Comparison of ENCODE assay signal across 8 cellular contexts in genomic region chr1:144412068-144412471, GRCh38. TPM values are rescaled to one million over a fixed set of nuclear protein-coding genes. Genes with fewer than 3 reads are reported as not detected.
DNase-seq lines count a peak whose midpoint lies in the region; ATAC-seq and TF ChIP-seq lines count a peak whose summit lies in the region.
"Not testable (repeated sequence)": the region's sequence is repeated elsewhere in the genome, so short reads cannot be mapped to it uniquely, and the experiment has no call there.

No MANE protein-coding gene starts in this region.

- TF ChIP-seq CTCF in AG10803 (conservative IDR thresholded peaks at IDR 0.05; ENCODE audit: low read length); right lobe of liver (IDR thresholded peaks at IDR 0.05): not testable (repeated sequence)

- not testable (repeated sequence) for H3K27ac ChIP-seq in right lobe of liver

- H3K9me3 ChIP-seq in right lobe of liver: not testable (repeated sequence)

- WGBS in right lobe of liver (ENCODE audit: insufficient coverage, low coverage, low lambda C conversion rate, missing lambda C conversion rate): 4% methylated on average over 13 of the region's 23 CpGs

- TF ChIP-seq POLR2A in right lobe of liver (IDR thresholded peaks at IDR 0.05): not testable (repeated sequence)

- H3K4me1 ChIP-seq in right lobe of liver: not testable (repeated sequence)

- not testable (repeated sequence) for H3K36me3 ChIP-seq in right lobe of liver

- DNase-seq in AG10803 (ENCODE audit: low read depth) (peak; percentile 81), HS-27A (ENCODE audit: low read depth) (peak; percentile 3), NOMO-1 treated with DMSO at 0.1 percent for 48 hours (lab: John Stamatoyannopoulos, UW; ENCODE audit: unreplicated experiment) (peak; percentile 70), dedifferentiated amniotic fluid mesenchymal stem cell (ENCODE audit: extremely low spot score) (peak; percentile 18), right lobe of liver (peak; percentile 77 to 80 (median 80))
- peak; percentile 49 to 54 for DNase-seq in activated CD8-positive, alpha-beta memory T cell treated with anti-CD3 and anti-CD28 coated beads for 1 hour (ENCODE audit: extremely low read depth in 1 of 2, low read depth in 1 of 2)
- peak; percentile 39 to 61 for DNase-seq in stimulated activated CD4-positive, alpha-beta T cell treated with anti-CD3 and anti-CD28 coated beads, Interleukin-1b, Interleukin-23, amount 100 ng/mL, for 1 hour (ENCODE audit: low read depth in 2 of 2)

- intact Hi-C loops in right lobe of liver (cut with DNase I): not testable (repeated sequence)

- ATAC-seq in GM21381 (IDR thresholded peaks at IDR 0.05; ENCODE audit: unreplicated experiment) (peak; percentile 60), right lobe of liver (peak; percentile 84 to 91 (median 87))

- not testable (repeated sequence) for H3K27me3 ChIP-seq in right lobe of liver

- H3K4me3 ChIP-seq in AG10803 (ENCODE audit: low read length): peak overlapping the region; percentile 70
- H3K4me3 ChIP-seq in right lobe of liver: not testable (repeated sequence)

RNA-seq across cellular contexts. Expression of gene PPIAL4E, which starts 38.6 kb away (rescaled TPM):
- not detected for total RNA-seq in right lobe of liver

RNA-seq across cellular contexts. Expression of gene NBPF15, which starts 49.4 kb away (rescaled TPM):
- total RNA-seq in right lobe of liver: 10 to 100 TPM; 16.1 to 52.4 (median 28.7) TPM

Comparison
In these comparisons a context has a peak if more than half of its experiments do, and no peak if none do; other contexts are left out.
1. DNase-seq: peak in every context shown above with its lines; median percentile 81 in AG10803; 80 in right lobe of liver; 70 in NOMO-1 treated with DMSO at 0.1 percent for 48 hours; 52 in activated CD8-positive, alpha-beta memory T cell treated with anti-CD3 and anti-CD28 coated beads for 1 hour; 50 in stimulated activated CD4-positive, alpha-beta T cell treated with anti-CD3 and anti-CD28 coated beads, Interleukin-1b, Interleukin-23, amount 100 ng/mL, for 1 hour; 18 in dedifferentiated amniotic fluid mesenchymal stem cell; 3 in HS-27A.